ENCODE assay signal across 8 cellular contexts in the genomic region with DNA sequence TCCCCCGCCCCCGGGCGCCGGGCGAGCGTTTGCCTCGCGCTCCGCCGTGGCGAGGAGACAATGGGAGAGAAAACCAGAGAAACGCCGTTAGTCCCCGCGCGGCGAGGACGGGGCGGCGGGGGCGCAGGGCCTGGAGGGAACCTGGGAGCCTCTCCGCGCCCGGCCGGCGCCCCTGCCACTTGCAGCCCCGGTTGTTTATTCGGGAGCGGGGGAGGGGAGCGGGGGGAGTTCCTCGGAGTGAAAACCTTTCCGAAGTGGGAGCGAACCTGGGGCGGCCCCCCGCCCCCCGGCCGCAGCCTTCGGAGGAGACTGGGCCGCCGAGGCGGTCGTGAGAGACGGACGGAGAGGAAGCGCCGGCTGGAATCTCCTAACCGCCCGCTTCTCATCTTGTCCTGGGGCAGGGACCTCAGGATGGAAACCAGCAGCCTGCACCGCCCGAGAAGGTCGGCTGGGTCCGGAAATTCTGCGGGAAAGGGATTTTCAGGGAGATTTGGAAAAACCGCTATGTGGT. TPM values are rescaled to one million over a fixed set of nuclear protein-coding genes. Genes with fewer than 3 reads are reported as not detected.
DNase-seq lines count a peak whose midpoint lies in the region; ATAC-seq and TF ChIP-seq lines count a peak whose summit lies in the region.

No MANE protein-coding gene starts in this region.

- peak overlapping the region; percentile 79 to 99 (median 93) for H3K27ac ChIP-seq in heart right ventricle
- H3K27ac ChIP-seq in gastrocnemius medialis = peak overlapping the region; percentile 90 to 94 (median 90)

- ATAC-seq in heart right ventricle (peak in 4 of 8 donors; percentile 7 to 27 (median 20)), gastrocnemius medialis (peak; percentile 16 to 30)

- POLR2A ChIA-PET in Caco-2 (lab: Charles Lee) = interaction anchor here (1.5 kb wide), 1 partner anchor 12 kb away, joined by 4 read pairs; no protein-coding TSS in a partner anchor

- H3K4me1 Mint-ChIP-seq in Caco-2 (ENCODE audit: low read depth, unreplicated experiment) = no peaks in the 10 kb centered on the region
- H3K4me1 Mint-ChIP-seq in activated T-helper 2 cell treated with anti-CD3 and anti-CD28 coated beads, Interferon-gamma antibody, Interleukin-2, Interleukin-4, amounts not matched to agents 10 μg/mL and 5 μg/mL and 100 μg/mL, durations not matched to agents 14 hours and 24 hours and 36 hours (ENCODE audit: low read depth) = peaks cover 48% of the 10 kb centered on the region

- DNase-seq in Caco-2 (peak in 1 of 2 experiments; percentile 13), LNCaP clone FGC (ENCODE audit: low read depth) (no peak), heart right ventricle (peak; percentile 38 to 41), gastrocnemius medialis (no peak), inferior parietal cortex (ENCODE audit: extremely low spot score) (no peak), cortex of kidney (lab: John Stamatoyannopoulos, UW) (no peak), hepatic stellate cell (ENCODE audit: low spot score) (no peak)
- DNase-seq in activated T-helper 2 cell treated with anti-CD3 and anti-CD28 coated beads, Interferon-gamma antibody, Interleukin-2, Interleukin-4, amounts not matched to agents 10 μg/mL and 5 μg/mL and 100 μg/mL, durations not matched to agents 14 hours and 24 hours and 36 hours (ENCODE audit: low spot score) = no peak

- peaks cover 2% of the 10 kb centered on the region for H3K27me3 Mint-ChIP-seq in Caco-2 (ENCODE audit: insufficient read depth, unreplicated experiment)
- peaks cover 23% of the 10 kb centered on the region for H3K27me3 Mint-ChIP-seq in activated T-helper 2 cell treated with anti-CD3 and anti-CD28 coated beads, Interferon-gamma antibody, Interleukin-2, Interleukin-4, amounts not matched to agents 10 μg/mL and 5 μg/mL and 100 μg/mL, durations not matched to agents 14 hours and 24 hours and 36 hours (ENCODE audit: low read depth)

- no peak overlapping the region for H3K27ac Mint-ChIP-seq in Caco-2 (ENCODE audit: unreplicated experiment)
- peak overlapping the region; percentile 83 for H3K27ac Mint-ChIP-seq in activated T-helper 2 cell treated with anti-CD3 and anti-CD28 coated beads, Interferon-gamma antibody, Interleukin-2, Interleukin-4, amounts not matched to agents 10 μg/mL and 5 μg/mL and 100 μg/mL, durations not matched to agents 14 hours and 24 hours and 36 hours

- no peaks in the 10 kb centered on the region for H3K9me3 ChIP-seq in Caco-2
- H3K9me3 ChIP-seq in heart right ventricle = no peaks in the 10 kb centered on the region
- no peaks in the 10 kb centered on the region for H3K9me3 ChIP-seq in gastrocnemius medialis

- H3K36me3 Mint-ChIP-seq in Caco-2 (ENCODE audit: insufficient read depth, unreplicated experiment) = no peaks in the 10 kb centered on the region
- H3K36me3 Mint-ChIP-seq in activated T-helper 2 cell treated with anti-CD3 and anti-CD28 coated beads, Interferon-gamma antibody, Interleukin-2, Interleukin-4, amounts not matched to agents 10 μg/mL and 5 μg/mL and 100 μg/mL, durations not matched to agents 14 hours and 24 hours and 36 hours (ENCODE audit: low read depth) = peaks cover 43% of the 10 kb centered on the region

- no peaks in the 10 kb centered on the region for H3K9me3 Mint-ChIP-seq in Caco-2 (ENCODE audit: unreplicated experiment)
- no peaks in the 10 kb centered on the region for H3K9me3 Mint-ChIP-seq in activated T-helper 2 cell treated with anti-CD3 and anti-CD28 coated beads, Interferon-gamma antibody, Interleukin-2, Interleukin-4, amounts not matched to agents 10 μg/mL and 5 μg/mL and 100 μg/mL, durations not matched to agents 14 hours and 24 hours and 36 hours

- TF ChIP-seq CTCF in Caco-2 (IDR thresholded peaks at IDR 0.05; ENCODE audit: insufficient read depth in 1 of 2, low read depth in 1 of 2, low read length in 1 of 2, severe bottlenecking in 1 of 2, unreplicated experiment in 1 of 2) (no peak), LNCaP clone FGC (IDR thresholded peaks at IDR 0.05; ENCODE audit: control insufficient read depth, extremely low read depth, insufficient read depth) (no peak), heart right ventricle (IDR thresholded peaks at IDR 0.05) (no peak), gastrocnemius medialis (IDR thresholded peaks at IDR 0.05 in 4 of 5, conservative IDR thresholded peaks at IDR 0.05 in 1 of 5) (no peak)

- peak overlapping the region; percentile 52 for H3K4me3 ChIP-seq in Caco-2 (ENCODE audit: low read depth, low read length)
- H3K4me3 ChIP-seq in LNCaP clone FGC (ENCODE audit: low read depth, low read length) = peak overlapping the region; percentile 53
- H3K4me3 ChIP-seq in heart right ventricle = peak overlapping the region; percentile 67 to 94 (median 87)
- peak overlapping the region; percentile 84 to 91 (median 86) for H3K4me3 ChIP-seq in gastrocnemius medialis

- H3K27me3 ChIP-seq in Caco-2 (replicated peaks; ENCODE audit: control insufficient read depth, insufficient read depth, low read length) (peaks cover 2% of the 10 kb centered on the region), heart right ventricle (no peaks in the 10 kb centered on the region), gastrocnemius medialis (no peaks in the 10 kb centered on the region)

- no TSS peak for BruUV-seq in Caco-2 (replicated peaks; lab: Mats Ljungman, UMichigan)

- WGBS in heart right ventricle, 2 donors = 1% methylated on average over 50 to 52 of the region's 54 CpGs

- peak overlapping the region; percentile 74 for H3K4me3 Mint-ChIP-seq in Caco-2 (ENCODE audit: unreplicated experiment)
- peak overlapping the region; percentile 88 for H3K4me3 Mint-ChIP-seq in activated T-helper 2 cell treated with anti-CD3 and anti-CD28 coated beads, Interferon-gamma antibody, Interleukin-2, Interleukin-4, amounts not matched to agents 10 μg/mL and 5 μg/mL and 100 μg/mL, durations not matched to agents 14 hours and 24 hours and 36 hours (ENCODE audit: low read depth)

- CTCF ChIA-PET in Caco-2 (lab: Charles Lee) = interaction anchor here (0.8 kb wide), 1 partner anchor 36 kb away, joined by 3 read pairs; no protein-coding TSS in a partner anchor

- TF ChIP-seq POLR2A in gastrocnemius medialis (IDR thresholded peaks at IDR 0.05) = no peak

- in situ Hi-C loops in gastrocnemius medialis (cut with MboI; ENCODE audit: low sequenced_read_pairs in 4 of 4) = no loop called here

- no peaks in the 10 kb centered on the region for H3K4me1 ChIP-seq in Caco-2
- peaks cover 0 to 68% (median 45%) of the 10 kb centered on the region in 9 donors for H3K4me1 ChIP-seq in heart right ventricle
- peaks cover 24 to 48% of the 10 kb centered on the region in 2 donors for H3K4me1 ChIP-seq in gastrocnemius medialis

- intact Hi-C loops in Caco-2 (cut with micrococcal nuclease; ENCODE audit: unreplicated experiment) (loop anchor here (1.0 kb wide), 1 partner anchor 19 kb away; no protein-coding TSS in a partner anchor), heart right ventricle (cut with DNase I) (loop anchor here in 2 of 10 donors (5.0 kb wide), 2 partner anchors 63 to 73 kb away; no protein-coding TSS in a partner anchor), gastrocnemius medialis (cut with DNase I; ENCODE audit: low total_unique reads) (loop anchor here (5.0 kb wide), 1 partner anchor 83 kb away; a partner anchor contains a TSS)
- intact Hi-C loops in activated T-helper 2 cell treated with anti-CD3 and anti-CD28 coated beads, Interferon-gamma antibody, Interleukin-2, Interleukin-4, amounts not matched to agents 10 μg/mL and 5 μg/mL and 100 μg/mL, durations not matched to agents 14 hours and 24 hours and 36 hours (cut with micrococcal nuclease) = no loop called here

- no peaks in the 10 kb centered on the region for H3K36me3 ChIP-seq in Caco-2 (ENCODE audit: control insufficient read depth, insufficient read depth, low read length)
- peaks cover 0 to 45% (median 11%) of the 10 kb centered on the region in 9 donors for H3K36me3 ChIP-seq in heart right ventricle
- peaks cover 0 to 21% of the 10 kb centered on the region in 2 donors for H3K36me3 ChIP-seq in gastrocnemius medialis

RNA-seq across cellular contexts. Expression of a gene that starts 0.8 kb away (rescaled TPM):
- total RNA-seq in Caco-2 (2022) (2.1 and 3.6 TPM in 2 replicates), heart right ventricle (10 to 100 TPM; 29.3 to 82.3 (median 56.8) TPM), gastrocnemius medialis (10 to 100 TPM; 24.3 to 57.7 (median 40.4) TPM)
- 29.3 and 31.2 TPM in 2 replicates for total RNA-seq in activated T-helper 2 cell treated with anti-CD3 and anti-CD28 coated beads, Interferon-gamma antibody, Interleukin-2, Interleukin-4, amounts not matched to agents 10 μg/mL and 5 μg/mL and 100 μg/mL, durations not matched to agents 14 hours and 24 hours and 36 hours
- 100 to 1,000 TPM; 215 to 221 TPM for polyA plus RNA-seq in heart right ventricle

Comparison
In these comparisons a context has a peak if more than half of its experiments do, and no peak if none do; other contexts are left out.
1. DNase-seq: peak in heart right ventricle (2 of 2); none in LNCaP clone FGC (single experiment), activated T-helper 2 cell treated with anti-CD3 and anti-CD28 coated beads, Interferon-gamma antibody, Interleukin-2, Interleukin-4, amounts not matched to agents 10 μg/mL and 5 μg/mL and 100 μg/mL, durations not matched to agents 14 hours and 24 hours and 36 hours (single experiment), gastrocnemius medialis (0 of 2), inferior parietal cortex (single experiment), cortex of kidney (single experiment) and hepatic stellate cell (single experiment).
2. Peak in every context shown above with its lines, with median percentiles within 50 percentile points of each other: H3K4me3 ChIP-seq.